8 cellular contexts compared by ENCODE assay signal in the genomic region with DNA sequence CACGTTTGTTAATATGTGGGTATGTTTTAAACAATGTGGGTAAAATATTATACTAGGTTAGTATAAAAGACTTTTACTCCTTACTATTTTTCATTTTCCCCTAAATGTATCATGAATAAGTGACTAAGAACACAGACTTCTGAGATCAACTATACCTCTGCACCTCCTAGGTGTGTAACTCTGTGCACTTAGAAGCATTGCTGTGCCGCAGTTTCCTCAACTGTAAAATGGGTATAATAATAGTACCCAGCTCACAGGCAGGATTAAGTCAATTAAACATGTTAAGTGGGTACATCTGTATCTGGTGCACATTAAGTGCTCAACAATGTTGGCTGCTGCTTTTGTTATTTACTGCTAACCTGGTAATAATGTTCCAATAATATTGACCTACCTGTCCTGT.
"Had no signal": no experiment of that assay in that cellular context is flagged by ENCODE, and none has a peak within 500 bp of the region (broad histone marks: within the 10 kb centered on the region; RNA-seq: fewer than 3 reads in every experiment).

No MANE protein-coding gene starts in this region.

- H3K9me3 ChIP-seq: HAP-1 had no signal

- H3K27ac ChIP-seq: GM23248, HL-60 had no signal

- H3K4me3 ChIP-seq: GM23248, HAP-1 had no signal

- ATAC-seq: HCT116 had no signal

- H3K36me3 ChIP-seq: HAP-1 had no signal

- DNase-seq: GM23248, GOT3, H7, HFFc6, KG1 had no signal

- H3K9ac ChIP-seq: GM23248 had no signal

- H2AFZ ChIP-seq: GM23248 had no signal

- H3K4me1 ChIP-seq: HAP-1 had no signal
